ENCODE assay signal across 14 cellular contexts in the genomic region with DNA sequence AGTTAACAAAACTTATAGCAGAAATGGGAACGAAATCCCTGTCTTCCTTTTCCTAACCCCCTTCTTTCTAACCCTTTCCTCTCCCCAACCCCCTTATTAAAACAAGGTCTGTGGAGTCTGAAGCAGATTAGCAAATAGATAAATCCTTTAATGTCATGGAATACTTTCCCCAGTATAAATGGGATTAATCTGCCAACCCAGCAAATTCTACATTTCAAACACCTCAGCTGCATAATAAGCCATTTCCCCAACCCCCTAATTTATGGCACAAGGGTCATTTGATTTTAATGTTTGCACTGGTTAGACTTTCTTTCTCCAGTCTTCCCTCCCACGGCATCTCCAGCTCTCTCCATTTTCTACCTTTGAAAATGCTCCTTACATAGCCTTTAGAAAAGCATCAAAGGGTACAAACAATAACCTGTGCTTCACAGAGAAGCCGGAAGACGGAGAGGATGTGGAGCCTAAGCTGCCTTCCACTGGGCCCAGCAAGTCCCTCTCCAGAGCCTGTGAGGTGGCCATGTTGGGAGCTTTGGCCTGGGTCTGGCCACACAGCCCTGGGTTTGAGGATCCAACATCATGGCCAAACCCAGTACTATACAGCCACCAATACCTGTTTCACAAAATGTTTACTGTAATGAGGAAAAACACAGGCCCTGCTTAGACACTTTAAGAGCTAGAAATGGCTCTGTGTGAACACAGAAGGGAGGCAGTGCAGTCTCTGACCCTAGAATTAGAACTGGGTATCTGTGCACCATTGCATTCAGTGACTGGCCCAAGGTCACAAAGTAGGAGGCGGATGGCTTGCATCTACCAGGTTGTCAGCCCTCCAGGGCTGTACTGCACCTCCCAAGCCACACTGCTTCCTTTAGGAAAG. TPM values are rescaled to one million over a fixed set of nuclear protein-coding genes. Genes with fewer than 3 reads are reported as not detected.
A peak's percentile ranks its signal among the peaks of the same experiment; 100 is the strongest.
DNase-seq lines count a peak whose midpoint lies in the region; ATAC-seq and TF ChIP-seq lines count a peak whose summit lies in the region.
"Had no signal": no experiment of that assay in that cellular context is flagged by ENCODE, and none has a peak within 500 bp of the region (broad histone marks: within the 10 kb centered on the region; RNA-seq: fewer than 3 reads in every experiment).

No MANE protein-coding gene starts in this region.

- H3K79me2 ChIP-seq in PC-9 (ENCODE audit: low read depth): no peaks in the 10 kb centered on the region
- H3K79me2 ChIP-seq in fibroblast of lung (ENCODE audit: control insufficient read depth, insufficient read depth, low read length): no peaks in the 10 kb centered on the region

- H3K36me3 ChIP-seq in PC-9 (ENCODE audit: low read depth) (no peaks in the 10 kb centered on the region), fibroblast of lung (ENCODE audit: control insufficient read depth, insufficient read depth, low read length) (no peaks in the 10 kb centered on the region), skeletal muscle tissue (ENCODE audit: control insufficient read depth in 3 of 3, insufficient read depth in 3 of 3, low read length in 3 of 3) (no peaks in the 10 kb centered on the region)

- H3K4me3 ChIP-seq in PC-9 (no peak overlapping the region), fibroblast of lung (replicated peaks in 1 of 4; ENCODE audit: control extremely low read depth in 1 of 4, insufficient read depth in 1 of 4, low read depth in 3 of 4, low read length in 4 of 4) (no peak overlapping the region), skeletal muscle tissue (ENCODE audit: low read length in 3 of 3) (no peak overlapping the region)

- H3K9me2 ChIP-seq in PC-9 (ENCODE audit: insufficient read depth): no peaks in the 10 kb centered on the region

- DNase-seq in HFFc6: no peak
- DNase-seq in PC-9: no peak
- no peak for DNase-seq in fibroblast of lung (ENCODE audit: low read depth in 2 of 2)
- no peak for DNase-seq in naive thymus-derived CD8-positive, alpha-beta T cell
- no peak for DNase-seq in stimulated activated effector memory CD8-positive, alpha-beta T cell treated with anti-CD3 and anti-CD28 coated beads, Interleukin-12 subunit alpha, Interleukin-12 subunit beta, amount 100 ng/mL, for 72 hours (ENCODE audit: low spot score in 2 of 2)
- no peak for DNase-seq in retina
- DNase-seq: activated gamma-delta T cell; CD8-positive, alpha-beta T cell; NCI-H1417 treated with DMSO at 0.1 percent for 48 hours; NCI-H345; OCI-M1; posterior cingulate gyrus; stimulated activated CD4-positive, alpha-beta T cell treated with anti-CD3 and anti-CD28 coated beads, Interleukin-1b, Interleukin-23, amount 100 ng/mL, for 48 hours had no signal

- ATAC-seq in naive thymus-derived CD8-positive, alpha-beta T cell: no peak
- no peak for ATAC-seq in stimulated activated effector memory CD8-positive, alpha-beta T cell treated with anti-CD3 and anti-CD28 coated beads, Interleukin-12 subunit alpha, Interleukin-12 subunit beta, amount 100 ng/mL, for 72 hours
- ATAC-seq: CD8-positive, alpha-beta T cell had no signal

- no peaks in the 10 kb centered on the region; the same call in 1 of the 2 replicates for H3K9me3 Mint-ChIP-seq in HFFc6
- peaks cover 0 to 15% (median 3%) of the 10 kb centered on the region in 9 donors for H3K9me3 Mint-ChIP-seq in naive thymus-derived CD8-positive, alpha-beta T cell
- H3K9me3 Mint-ChIP-seq in stimulated activated effector memory CD8-positive, alpha-beta T cell treated with anti-CD3 and anti-CD28 coated beads, Interleukin-12 subunit alpha, Interleukin-12 subunit beta, amount 100 ng/mL, for 72 hours: peaks cover 2% of the 10 kb centered on the region
- H3K9me3 Mint-ChIP-seq: CD8-positive, alpha-beta T cell had no signal

- H3K27me3 ChIP-seq in PC-9 (ENCODE audit: insufficient read depth, low read depth): no peaks in the 10 kb centered on the region
- no peaks in the 10 kb centered on the region for H3K27me3 ChIP-seq in fibroblast of lung (ENCODE audit: control insufficient read depth, insufficient read depth, low read length)
- H3K27me3 ChIP-seq in skeletal muscle tissue (ENCODE audit: control insufficient read depth in 3 of 3, insufficient read depth in 3 of 3, low read length in 3 of 3): no peaks in the 10 kb centered on the region

- BruUV-seq in PC-9 (replicated peaks; lab: Mats Ljungman, UMichigan): no TSS peak

- H3K4me2 ChIP-seq in PC-9: peak overlapping the region; percentile 36; the same call in 1 of the 2 replicates
- H3K4me2 ChIP-seq in fibroblast of lung (ENCODE audit: extremely low read depth, insufficient read depth, low read length): no peak overlapping the region

- H3K4me1 Mint-ChIP-seq in HFFc6 (ENCODE audit: low read depth): peaks cover 16% of the 10 kb centered on the region
- H3K4me1 Mint-ChIP-seq in naive thymus-derived CD8-positive, alpha-beta T cell: no peaks in the 10 kb centered on the region
- peaks cover 8% of the 10 kb centered on the region for H3K4me1 Mint-ChIP-seq in stimulated activated effector memory CD8-positive, alpha-beta T cell treated with anti-CD3 and anti-CD28 coated beads, Interleukin-12 subunit alpha, Interleukin-12 subunit beta, amount 100 ng/mL, for 72 hours

- H3K27ac Mint-ChIP-seq in HFFc6: peak overlapping the region; percentile 88
- H3K27ac Mint-ChIP-seq in naive thymus-derived CD8-positive, alpha-beta T cell: no peak overlapping the region
- H3K27ac Mint-ChIP-seq in stimulated activated effector memory CD8-positive, alpha-beta T cell treated with anti-CD3 and anti-CD28 coated beads, Interleukin-12 subunit alpha, Interleukin-12 subunit beta, amount 100 ng/mL, for 72 hours: no peak overlapping the region
- H3K27ac Mint-ChIP-seq: CD8-positive, alpha-beta T cell had no signal

- TF ChIP-seq CTCF in HFFc6 (IDR thresholded peaks at IDR 0.05): no peak
- TF ChIP-seq CTCF in PC-9 (conservative IDR thresholded peaks at IDR 0.05): no peak
- TF ChIP-seq CTCF in fibroblast of lung (conservative IDR thresholded peaks at IDR 0.05 in 1 of 2, IDR thresholded peaks at IDR 0.05 in 1 of 2; ENCODE audit: low read depth in 1 of 2, low read length in 2 of 2): no peak

- peaks cover 5% of the 10 kb centered on the region; the same call in 1 of the 2 replicates for H3K36me3 Mint-ChIP-seq in HFFc6 (ENCODE audit: low read depth)
- H3K36me3 Mint-ChIP-seq in naive thymus-derived CD8-positive, alpha-beta T cell: peaks cover 0 to 17% (median 5%) of the 10 kb centered on the region in 3 donors
- H3K36me3 Mint-ChIP-seq in stimulated activated effector memory CD8-positive, alpha-beta T cell treated with anti-CD3 and anti-CD28 coated beads, Interleukin-12 subunit alpha, Interleukin-12 subunit beta, amount 100 ng/mL, for 72 hours: no peaks in the 10 kb centered on the region
- H3K36me3 Mint-ChIP-seq: CD8-positive, alpha-beta T cell had no signal

- no peak overlapping the region for H3K9ac ChIP-seq in fibroblast of lung (ENCODE audit: insufficient read depth, low read length)
- no peak overlapping the region for H3K9ac ChIP-seq in skeletal muscle tissue (ENCODE audit: low read depth in 1 of 3, low read length in 3 of 3)

- peaks cover 11% of the 10 kb centered on the region for H3F3A ChIP-seq in PC-9 (ENCODE audit: insufficient read depth, low read depth)

- intact Hi-C loops in PC-9 (cut with micrococcal nuclease; ENCODE audit: unreplicated experiment): no loop called here

- peaks cover 5% of the 10 kb centered on the region for H3K27me3 Mint-ChIP-seq in HFFc6 (ENCODE audit: insufficient read depth)
- peaks cover 4 to 20% (median 12%) of the 10 kb centered on the region in 5 donors for H3K27me3 Mint-ChIP-seq in naive thymus-derived CD8-positive, alpha-beta T cell

- CTCF ChIA-PET in PC-9 (lab: Charles Lee): no interaction called here

- H3K4me3 Mint-ChIP-seq in HFFc6: no peak overlapping the region
- no peak overlapping the region for H3K4me3 Mint-ChIP-seq in naive thymus-derived CD8-positive, alpha-beta T cell
- H3K4me3 Mint-ChIP-seq in stimulated activated effector memory CD8-positive, alpha-beta T cell treated with anti-CD3 and anti-CD28 coated beads, Interleukin-12 subunit alpha, Interleukin-12 subunit beta, amount 100 ng/mL, for 72 hours: no peak overlapping the region
- H3K4me3 Mint-ChIP-seq: CD8-positive, alpha-beta T cell had no signal

- H2AFZ ChIP-seq in PC-9 (peak overlapping the region; percentile 24), fibroblast of lung (ENCODE audit: low read length) (peak overlapping the region; percentile 76)

- H3K9me3 ChIP-seq in PC-9 (ENCODE audit: insufficient read depth, low read depth): peaks cover 4% of the 10 kb centered on the region; the same call in 1 of the 2 replicates
- H3K9me3 ChIP-seq in fibroblast of lung (ENCODE audit: control insufficient read depth, insufficient read depth, low read depth, low read length): no peaks in the 10 kb centered on the region
- no peaks in the 10 kb centered on the region for H3K9me3 ChIP-seq in skeletal muscle tissue (ENCODE audit: control insufficient read depth in 3 of 3, low read length in 3 of 3)

- H3K4me1 ChIP-seq in PC-9 (replicated peaks; ENCODE audit: insufficient read depth) (peaks cover 18% of the 10 kb centered on the region), fibroblast of lung (ENCODE audit: control insufficient read depth, extremely low read depth, insufficient read depth, low read length) (peaks cover 3% of the 10 kb centered on the region), skeletal muscle tissue (ENCODE audit: control insufficient read depth in 3 of 3, insufficient read depth in 3 of 3, low read length in 3 of 3) (peaks cover 2 to 6% (median 5%) of the 10 kb centered on the region in 3 donors)

- H3K27ac ChIP-seq in PC-9 (peak overlapping the region; percentile 72), fibroblast of lung (ENCODE audit: insufficient read depth, low read length) (peak overlapping the region; percentile 40), skeletal muscle tissue (ENCODE audit: low read depth, low read length) (peak overlapping the region; percentile 79)

- POLR2A ChIA-PET in PC-9 (lab: Charles Lee; ENCODE audit: unreplicated experiment): no interaction called here
- POLR2A ChIA-PET in naive thymus-derived CD8-positive, alpha-beta T cell (lab: Charles Lee): no interaction called here

- H4K20me1 ChIP-seq in PC-9 (ENCODE audit: insufficient read depth): no peaks in the 10 kb centered on the region
- H4K20me1 ChIP-seq in fibroblast of lung (ENCODE audit: control insufficient read depth, extremely low read depth, insufficient read depth, low read length): no peaks in the 10 kb centered on the region

RNA-seq across cellular contexts. Expression of a gene that starts 56.9 kb away (rescaled TPM):
- 1 to 10 TPM in 2 of 6 experiments, under 1 TPM in 4; 0.41 to 1.6 (median 0.56) TPM for total RNA-seq in HFFc6 (2021; fragmentation: NEBNext Ultra II Directional; extraction: Animal tissue kit (Norgen Biotek cat#: 25700))
- total RNA-seq in PC-9 (2021): 13.1 and 18.3 TPM in 2 replicates
- 14.9 and 21.3 TPM in 2 replicates for total RNA-seq in fibroblast of lung
- 15.3 and 23.9 TPM in 2 replicates for polyA plus RNA-seq in fibroblast of lung
- polyA plus RNA-seq in fibroblast of lung (2012): 21.2 and 41.6 TPM in 2 replicates
- 38.5 and 59.3 TPM in 2 replicates for polyA minus RNA-seq in fibroblast of lung (ENCODE audit: low replicate concordance)
- total RNA-seq in skeletal muscle tissue: 77.8 TPM
- total RNA-seq in naive thymus-derived CD8-positive, alpha-beta T cell: 1 to 10 TPM; 8.1 to 9.0 TPM
- polyA plus RNA-seq in naive thymus-derived CD8-positive, alpha-beta T cell: 10 to 100 TPM in 1 of 3 donors, 1 to 10 TPM in 2; 6.9 to 11.0 (median 9.7) TPM
